14 cellular contexts compared by ENCODE assay signal in the genomic region with DNA sequence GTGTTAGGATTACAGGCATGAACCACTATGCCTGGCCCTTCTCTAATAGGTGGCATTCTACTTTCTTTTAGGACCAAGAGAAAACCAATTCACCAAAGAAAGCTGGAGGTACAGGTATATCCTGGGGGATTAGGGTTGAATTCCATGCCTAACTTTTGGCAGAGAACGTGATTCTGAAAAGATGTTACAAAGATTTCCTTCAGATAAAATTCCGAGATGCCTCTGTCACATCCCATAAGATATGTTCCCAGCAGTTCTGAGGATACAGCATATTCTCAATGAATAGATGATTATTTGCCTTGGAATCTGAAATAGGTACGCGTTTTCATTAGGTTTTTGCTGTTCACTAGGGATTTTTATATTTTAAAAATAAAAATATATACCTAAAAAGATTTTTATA.
A peak's percentile ranks its signal among the peaks of the same experiment; 100 is the strongest.
DNase-seq lines count a peak whose midpoint lies in the region; ATAC-seq and TF ChIP-seq lines count a peak whose summit lies in the region.
"Had no signal": no experiment of that assay in that cellular context is flagged by ENCODE, and none has a peak within 500 bp of the region (broad histone marks: within the 10 kb centered on the region; RNA-seq: fewer than 3 reads in every experiment).

No MANE protein-coding gene starts in this region.

- H4K8ac ChIP-seq in trophoblast cell (ENCODE audit: low read depth, low read length), result no peak overlapping the region

- H3K79me1 ChIP-seq in trophoblast cell (ENCODE audit: low read length), result no peaks in the 10 kb centered on the region

- no peak overlapping the region for H2BK120ac ChIP-seq in trophoblast cell (ENCODE audit: insufficient read depth, low read length, poor library complexity)

- H3K4ac ChIP-seq in trophoblast cell (ENCODE audit: low read depth, low read length), result no peak overlapping the region

- H2AK5ac ChIP-seq in trophoblast cell (ENCODE audit: low read length), result no peak overlapping the region

- no peaks in the 10 kb centered on the region for H3K36me3 ChIP-seq in trophoblast cell (ENCODE audit: control insufficient read depth in 1 of 2, insufficient read depth in 2 of 2, low read length in 2 of 2)
- H3K36me3 ChIP-seq: BLaER1 had no signal

- no peak overlapping the region for H2BK5ac ChIP-seq in trophoblast cell (ENCODE audit: low read depth, low read length, poor library complexity)

- no peaks in the 10 kb centered on the region for H3K79me2 ChIP-seq in trophoblast cell (ENCODE audit: control insufficient read depth, insufficient read depth, low read length, poor library complexity)

- peak; percentile 40; the same call in 1 of the 3 replicates for ATAC-seq in SK-N-SH treated with all-trans-retinoic acid at 6 μM for 48 hours
- ATAC-seq in GM21526 (IDR thresholded peaks at IDR 0.05; ENCODE audit: low FRiP score, unreplicated experiment), result no peak
- no peak for ATAC-seq in sciatic nerve
- ATAC-seq: GM23338 had no signal

- no peak overlapping the region for H3K23ac ChIP-seq in trophoblast cell (ENCODE audit: low read length)

- no CpG with 5 or more reads among the region's 4 CpGs for WGBS in trophoblast cell (ENCODE audit: extremely low coverage, insufficient coverage, insufficient read length)

- no peak overlapping the region for H2AFZ ChIP-seq in trophoblast cell (ENCODE audit: insufficient read depth, low read length, poor library complexity)
- H2AFZ ChIP-seq: GM23338 had no signal

- DNase-seq in EH (ENCODE audit: low read depth), result peak; percentile 40
- peak; percentile 47 for DNase-seq in M059J (ENCODE audit: low read depth)
- peak; percentile 42 to 92 for DNase-seq in trophoblast cell
- no peak for DNase-seq in NCI-H510A treated with DMSO at 0.1 percent for 48 hours (lab: John Stamatoyannopoulos, UW)
- DNase-seq in sciatic nerve (ENCODE audit: low spot score), result no peak
- DNase-seq: 8988T; CD4-positive, alpha-beta memory T cell; DMS153; DMS79; HCEC 1CT had no signal

- H3K9ac ChIP-seq in trophoblast cell (ENCODE audit: low read length), result no peak overlapping the region
- H3K9ac ChIP-seq: BLaER1 had no signal

- H2BK12ac ChIP-seq in trophoblast cell (ENCODE audit: low read length), result no peak overlapping the region

- peaks cover 0 to 1% of the 10 kb centered on the region in 2 experiments for H3K4me1 ChIP-seq in trophoblast cell (ENCODE audit: control insufficient read depth in 1 of 2, insufficient read depth in 2 of 2, low read length in 2 of 2)

- H3K4me2 ChIP-seq in trophoblast cell (ENCODE audit: low read length), result no peak overlapping the region
- H3K4me2 ChIP-seq: GM23338 had no signal

- no peaks in the 10 kb centered on the region for H3K27me3 ChIP-seq in trophoblast cell (ENCODE audit: insufficient read depth, low read length)
- H3K27me3 ChIP-seq: BLaER1 had no signal

- H4K12ac ChIP-seq in trophoblast cell (ENCODE audit: low read depth, low read length), result no peak overlapping the region

- no peak overlapping the region for H3K18ac ChIP-seq in trophoblast cell (ENCODE audit: low read length)

- H3K9me3 ChIP-seq in trophoblast cell (ENCODE audit: insufficient read depth, low read depth, low read length), result peaks cover 2% of the 10 kb centered on the region

- intact Hi-C loops in sciatic nerve (cut with DNase I), result no loop called here

- H4K91ac ChIP-seq in trophoblast cell (ENCODE audit: low read depth, low read length), result no peak overlapping the region

- H3K14ac ChIP-seq in trophoblast cell (ENCODE audit: low read length), result no peak overlapping the region

- H3K27ac ChIP-seq in trophoblast cell (ENCODE audit: low read depth, low read length), result no peak overlapping the region

- no peak overlapping the region for H3K4me3 ChIP-seq in trophoblast cell (ENCODE audit: low read depth, low read length)
- H3K4me3 ChIP-seq: GM23338 had no signal

TF ChIP-seq in SK-N-SH treated with all-trans-retinoic acid at 6 μM for 48 hours, 23 proteins besides CTCF, POLR2A, EP300 and RAD21:
- TF ChIP-seq CREB5 (CRISPR knock-in tag; IDR thresholded peaks at IDR 0.05; ENCODE audit: low read depth) (no peak), ZFP3 (CRISPR knock-in tag; IDR thresholded peaks at IDR 0.05) (no peak), GLIS3 (CRISPR knock-in tag; IDR thresholded peaks at IDR 0.05) (no peak), PPARA (CRISPR knock-in tag; IDR thresholded peaks at IDR 0.05; ENCODE audit: borderline replicate concordance) (no peak), ZC3H10 (CRISPR knock-in tag; IDR thresholded peaks at IDR 0.05) (no peak), SNAI2 (CRISPR knock-in tag; IDR thresholded peaks at IDR 0.05) (no peak), POU6F1 (CRISPR knock-in tag; IDR thresholded peaks at IDR 0.05; ENCODE audit: borderline replicate concordance, low read depth) (no peak), OSR1 (CRISPR knock-in tag; IDR thresholded peaks at IDR 0.05) (no peak), RARB (CRISPR knock-in tag; IDR thresholded peaks at IDR 0.05) (no peak), TCF4 (CRISPR knock-in tag; IDR thresholded peaks at IDR 0.05; ENCODE audit: borderline replicate concordance) (no peak), ZFP30 (CRISPR knock-in tag; IDR thresholded peaks at IDR 0.05) (no peak)
- TF ChIP-seq, protein P1, sequence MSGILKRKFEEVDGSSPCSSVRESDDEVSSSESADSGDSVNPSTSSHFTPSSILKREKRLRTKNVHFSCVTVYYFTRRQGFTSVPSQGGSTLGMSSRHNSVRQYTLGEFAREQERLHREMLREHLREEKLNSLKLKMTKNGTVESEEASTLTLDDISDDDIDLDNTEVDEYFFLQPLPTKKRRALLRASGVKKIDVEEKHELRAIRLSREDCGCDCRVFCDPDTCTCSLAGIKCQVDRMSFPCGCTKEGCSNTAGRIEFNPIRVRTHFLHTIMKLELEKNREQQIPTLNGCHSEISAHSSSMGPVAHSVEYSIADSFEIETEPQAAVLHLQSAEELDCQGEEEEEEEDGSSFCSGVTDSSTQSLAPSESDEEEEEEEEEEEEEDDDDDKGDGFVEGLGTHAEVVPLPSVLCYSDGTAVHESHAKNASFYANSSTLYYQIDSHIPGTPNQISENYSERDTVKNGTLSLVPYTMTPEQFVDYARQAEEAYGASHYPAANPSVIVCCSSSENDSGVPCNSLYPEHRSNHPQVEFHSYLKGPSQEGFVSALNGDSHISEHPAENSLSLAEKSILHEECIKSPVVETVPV (CRISPR knock-in tag; IDR thresholded peaks at IDR 0.05), result no peak
- TF ChIP-seq, protein P2, sequence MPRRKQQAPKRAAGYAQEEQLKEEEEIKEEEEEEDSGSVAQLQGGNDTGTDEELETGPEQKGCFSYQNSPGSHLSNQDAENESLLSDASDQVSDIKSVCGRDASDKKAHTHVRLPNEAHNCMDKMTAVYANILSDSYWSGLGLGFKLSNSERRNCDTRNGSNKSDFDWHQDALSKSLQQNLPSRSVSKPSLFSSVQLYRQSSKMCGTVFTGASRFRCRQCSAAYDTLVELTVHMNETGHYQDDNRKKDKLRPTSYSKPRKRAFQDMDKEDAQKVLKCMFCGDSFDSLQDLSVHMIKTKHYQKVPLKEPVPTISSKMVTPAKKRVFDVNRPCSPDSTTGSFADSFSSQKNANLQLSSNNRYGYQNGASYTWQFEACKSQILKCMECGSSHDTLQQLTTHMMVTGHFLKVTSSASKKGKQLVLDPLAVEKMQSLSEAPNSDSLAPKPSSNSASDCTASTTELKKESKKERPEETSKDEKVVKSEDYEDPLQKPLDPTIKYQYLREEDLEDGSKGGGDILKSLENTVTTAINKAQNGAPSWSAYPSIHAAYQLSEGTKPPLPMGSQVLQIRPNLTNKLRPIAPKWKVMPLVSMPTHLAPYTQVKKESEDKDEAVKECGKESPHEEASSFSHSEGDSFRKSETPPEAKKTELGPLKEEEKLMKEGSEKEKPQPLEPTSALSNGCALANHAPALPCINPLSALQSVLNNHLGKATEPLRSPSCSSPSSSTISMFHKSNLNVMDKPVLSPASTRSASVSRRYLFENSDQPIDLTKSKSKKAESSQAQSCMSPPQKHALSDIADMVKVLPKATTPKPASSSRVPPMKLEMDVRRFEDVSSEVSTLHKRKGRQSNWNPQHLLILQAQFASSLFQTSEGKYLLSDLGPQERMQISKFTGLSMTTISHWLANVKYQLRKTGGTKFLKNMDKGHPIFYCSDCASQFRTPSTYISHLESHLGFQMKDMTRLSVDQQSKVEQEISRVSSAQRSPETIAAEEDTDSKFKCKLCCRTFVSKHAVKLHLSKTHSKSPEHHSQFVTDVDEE (CRISPR knock-in tag; IDR thresholded peaks at IDR 0.05), result no peak

Comparison
In these comparisons a context has a peak if more than half of its experiments do, and no peak if none do; other contexts are left out.
1. DNase-seq: peak in EH (single experiment), M059J (single experiment) and trophoblast cell (2 of 2); none in NCI-H510A treated with DMSO at 0.1 percent for 48 hours (single experiment) and sciatic nerve (single experiment).